In the genomic region with DNA sequence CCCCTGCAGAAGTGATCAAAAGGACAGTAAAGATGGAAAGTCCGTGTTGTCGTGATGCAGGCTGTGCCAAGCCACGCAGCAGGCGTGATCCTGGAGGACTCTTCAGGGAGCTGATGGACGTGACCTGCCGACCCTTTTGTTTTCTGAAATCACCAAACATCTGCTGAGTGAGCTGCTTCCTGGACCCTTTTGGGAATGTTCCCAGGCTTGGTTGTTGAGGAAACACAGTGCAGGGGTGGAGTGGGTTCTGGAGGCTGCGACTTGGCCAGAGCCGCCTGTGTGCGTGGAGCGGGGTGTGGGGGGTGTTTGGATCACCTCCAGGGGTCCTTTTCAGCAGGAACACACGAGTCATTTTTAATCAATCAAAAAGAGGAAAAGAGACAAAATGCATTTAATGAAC, we compare ENCODE assay signal across 18 cellular contexts. TPM values are rescaled to one million over a fixed set of nuclear protein-coding genes. Genes with fewer than 3 reads are reported as not detected.
DNase-seq lines count a peak whose midpoint lies in the region; ATAC-seq and TF ChIP-seq lines count a peak whose summit lies in the region.
"Had no signal": no experiment of that assay in that cellular context is flagged by ENCODE, and none has a peak within 500 bp of the region (broad histone marks: within the 10 kb centered on the region; RNA-seq: fewer than 3 reads in every experiment).

No MANE protein-coding gene starts in this region.

- no peak overlapping the region for H2AFZ ChIP-seq in neural progenitor cell (replicated peaks)
- H2AFZ ChIP-seq in GM23248: no peak overlapping the region

- peak; percentile 61 for DNase-seq in DMS79 treated with DMSO at 0.1 percent for 48 hours (lab: John Stamatoyannopoulos, UW)
- peak; percentile 27 to 79 (median 52) for DNase-seq in adrenal gland
- DNase-seq in heart right ventricle: peak; percentile 54 to 70
- DNase-seq in neural progenitor cell (ENCODE audit: low spot score): no peak
- no peak for DNase-seq in GM23248
- no peak for DNase-seq in DMS 273 (lab: John Stamatoyannopoulos, UW; ENCODE audit: unreplicated experiment)
- no peak for DNase-seq in body of pancreas
- DNase-seq: cortex of kidney; MV-4-11; NCI-H510A treated with DMSO at 0.1 percent for 48 hours; SJCRH30; stimulated activated CD4-positive, alpha-beta T cell treated with anti-CD3 and anti-CD28 coated beads, Interleukin-4, amount 100 ng/mL, for 4 hours; stimulated activated naive CD4-positive, alpha-beta T cell treated with Interleukin-2 at 50 U/mL for 16 hours had no signal

- TF ChIP-seq CTCF in adrenal gland (IDR thresholded peaks at IDR 0.05): no peak
- no peak for TF ChIP-seq CTCF in heart right ventricle (IDR thresholded peaks at IDR 0.05)
- no peak for TF ChIP-seq CTCF in neural progenitor cell (IDR thresholded peaks at IDR 0.05)
- no peak for TF ChIP-seq CTCF in body of pancreas (IDR thresholded peaks at IDR 0.05)

- 20 to 31% (median 29%) methylated on average over 11 of the region's 11 CpGs for WGBS in adrenal gland, 4 donors
- WGBS in heart right ventricle, 2 donors: 13 to 15% methylated on average over 11 of the region's 11 CpGs
- 1 to 5% methylated on average over 11 of the region's 11 CpGs for WGBS in GM23248 (ENCODE audit: low coverage in 1 of 2, low lambda C conversion rate in 2 of 2, missing lambda C conversion rate in 2 of 2), 2 experiments
- 26 to 33% methylated on average over 11 of the region's 11 CpGs for WGBS in body of pancreas, 2 donors

- peak overlapping the region; percentile 54 for H3K4me2 ChIP-seq in neural progenitor cell
- no peak overlapping the region for H3K4me2 ChIP-seq in GM23248 (ENCODE audit: unreplicated experiment)

- intact Hi-C loops in adrenal gland (cut with DNase I): no loop called here
- intact Hi-C loops in heart right ventricle (cut with DNase I): loop anchor here in 1 of 10 donors (2.0 kb wide), 1 partner anchor 55 kb away; no protein-coding TSS in a partner anchor
- intact Hi-C loops in body of pancreas (cut with DNase I): no loop called here

- H3K4me3 ChIP-seq in adrenal gland (no peak overlapping the region), heart right ventricle (no peak overlapping the region), neural progenitor cell (no peak overlapping the region), GM23248 (no peak overlapping the region), body of pancreas (no peak overlapping the region)
- H3K4me3 ChIP-seq: lung, SJCRH30 had no signal

- in situ Hi-C loops in GM23248 (cut with MboI): no loop called here

- peaks cover 44% of the 10 kb centered on the region for H3F3A ChIP-seq in neural progenitor cell (ENCODE audit: low read depth)
- H3F3A ChIP-seq in GM23248 (ENCODE audit: insufficient read depth): no peaks in the 10 kb centered on the region

- peak; percentile 73 to 95 (median 91) for ATAC-seq in heart right ventricle
- ATAC-seq in HG02588 (IDR thresholded peaks at IDR 0.05; ENCODE audit: unreplicated experiment): no peak
- no peak for ATAC-seq in body of pancreas
- ATAC-seq: activated naive CD4-positive, alpha-beta T cell treated with anti-CD3 and anti-CD28 coated beads, Interleukin-2, amount 50 U/mL, for 72 hours had no signal

- no peaks in the 10 kb centered on the region for H3K27me3 ChIP-seq in adrenal gland
- H3K27me3 ChIP-seq in heart right ventricle: peaks cover 0 to 21% (median 7%) of the 10 kb centered on the region in 7 donors
- no peaks in the 10 kb centered on the region for H3K27me3 ChIP-seq in neural progenitor cell
- H3K27me3 ChIP-seq in GM23248 (replicated peaks; ENCODE audit: insufficient read depth): peaks cover 19% of the 10 kb centered on the region
- H3K27me3 ChIP-seq in body of pancreas: no peaks in the 10 kb centered on the region
- H3K27me3 ChIP-seq: SJCRH30 had no signal

- H3K9me3 ChIP-seq in adrenal gland (replicated peaks in 1 of 3): no peaks in the 10 kb centered on the region
- H3K9me3 ChIP-seq in heart right ventricle: no peaks in the 10 kb centered on the region
- H3K9me3 ChIP-seq in neural progenitor cell (ENCODE audit: low read depth): no peaks in the 10 kb centered on the region
- no peaks in the 10 kb centered on the region for H3K9me3 ChIP-seq in GM23248 (ENCODE audit: low read depth)
- no peaks in the 10 kb centered on the region for H3K9me3 ChIP-seq in body of pancreas
- H3K9me3 ChIP-seq: SJCRH30 had no signal

- H3K9me3 Mint-ChIP-seq in neural progenitor cell: no peaks in the 10 kb centered on the region
- H3K9me3 Mint-ChIP-seq: activated naive CD4-positive, alpha-beta T cell treated with anti-CD3 and anti-CD28 coated beads, Interleukin-2, amount 50 U/mL, for 72 hours had no signal

- H3K27me3 Mint-ChIP-seq in neural progenitor cell (ENCODE audit: insufficient read depth, low read depth): peaks cover 19% of the 10 kb centered on the region

- peaks cover 28% of the 10 kb centered on the region for H3K4me1 Mint-ChIP-seq in neural progenitor cell

- H3K79me2 ChIP-seq in neural progenitor cell (ENCODE audit: low read depth) (no peaks in the 10 kb centered on the region), GM23248 (ENCODE audit: insufficient read depth) (no peaks in the 10 kb centered on the region)

- H4K20me1 ChIP-seq in neural progenitor cell (ENCODE audit: low read depth) (no peaks in the 10 kb centered on the region), GM23248 (ENCODE audit: insufficient read depth) (no peaks in the 10 kb centered on the region)

- TF ChIP-seq POLR2A in adrenal gland (IDR thresholded peaks at IDR 0.05) (no peak), body of pancreas (IDR thresholded peaks at IDR 0.05) (no peak)

- no peak overlapping the region for H3K27ac Mint-ChIP-seq in neural progenitor cell

- H3K36me3 ChIP-seq in adrenal gland (replicated peaks in 1 of 2): no peaks in the 10 kb centered on the region
- H3K36me3 ChIP-seq in heart right ventricle: no peaks in the 10 kb centered on the region
- H3K36me3 ChIP-seq in neural progenitor cell: no peaks in the 10 kb centered on the region
- no peaks in the 10 kb centered on the region for H3K36me3 ChIP-seq in GM23248 (ENCODE audit: low read depth)
- H3K36me3 ChIP-seq in body of pancreas (replicated peaks in 1 of 2; ENCODE audit: insufficient read depth in 1 of 2, low read depth in 2 of 2): no peaks in the 10 kb centered on the region
- H3K36me3 ChIP-seq: SJCRH30 had no signal

- no peak overlapping the region for H3K9ac ChIP-seq in neural progenitor cell
- no peak overlapping the region for H3K9ac ChIP-seq in GM23248

- no peak overlapping the region for H3K4me3 Mint-ChIP-seq in neural progenitor cell

- H3K4me1 ChIP-seq in adrenal gland (replicated peaks in 1 of 2): no peaks in the 10 kb centered on the region
- peaks cover 0 to 16% (median 0%) of the 10 kb centered on the region in 9 donors for H3K4me1 ChIP-seq in heart right ventricle
- peaks cover 37% of the 10 kb centered on the region for H3K4me1 ChIP-seq in neural progenitor cell
- no peaks in the 10 kb centered on the region for H3K4me1 ChIP-seq in GM23248 (ENCODE audit: insufficient read depth)
- H3K4me1 ChIP-seq in body of pancreas: no peaks in the 10 kb centered on the region
- H3K4me1 ChIP-seq: SJCRH30 had no signal

- no peaks in the 10 kb centered on the region for H3K36me3 Mint-ChIP-seq in neural progenitor cell
- H3K36me3 Mint-ChIP-seq: activated naive CD4-positive, alpha-beta T cell treated with anti-CD3 and anti-CD28 coated beads, Interleukin-2, amount 50 U/mL, for 72 hours had no signal

- peak overlapping the region in 1 of 5 donors; percentile 13 for H3K27ac ChIP-seq in adrenal gland
- peak overlapping the region in 8 of 10 donors; percentile 34 to 75 (median 58) for H3K27ac ChIP-seq in heart right ventricle
- peak overlapping the region; percentile 67 for H3K27ac ChIP-seq in neural progenitor cell
- H3K27ac ChIP-seq in GM23248: no peak overlapping the region
- no peak overlapping the region for H3K27ac ChIP-seq in body of pancreas
- H3K27ac ChIP-seq: SJCRH30 had no signal

- no peaks in the 10 kb centered on the region for H3K9me2 ChIP-seq in GM23248 (ENCODE audit: insufficient read depth)

RNA-seq across cellular contexts. Expression of a gene that starts 15.4 kb away (rescaled TPM):
- total RNA-seq in adrenal gland (10 to 100 TPM in 3 of 8 donors, 1 to 10 TPM in 5; 5.2 to 19.1 (median 9.2) TPM), heart right ventricle (10 to 100 TPM in 6 of 10 donors, 1 to 10 TPM in 4; 4.8 to 30.4 (median 10.5) TPM), neural progenitor cell (ENCODE audit: low replicate concordance) (16.3 and 36.8 TPM in 2 replicates), body of pancreas (1 to 10 TPM; 2.0 to 5.2 TPM)
- polyA plus RNA-seq in adrenal gland (10 to 100 TPM in 2 of 3 donors, 1 to 10 TPM in 1; 3.1 to 33.7 (median 18.6) TPM), heart right ventricle (10 to 100 TPM; 11.0 to 77.9 TPM), GM23248 (2016; fragmentation: Nextera tagmentation; extraction: Ambion mirVana) (0.20 and 0.80 TPM in 2 replicates)
- total RNA-seq in GM23248 (2014; rRNA removed; shearing (Covaris generic)): 0.76 and 0.89 TPM in 2 replicates
- total RNA-seq: Daoy, HT1080 had no signal

RNA-seq across cellular contexts. Expression of a gene that starts 33.3 kb away (rescaled TPM):
- 10 to 100 TPM in 3 of 8 donors, 1 to 10 TPM in 5; 3.9 to 10.9 (median 9.0) TPM for total RNA-seq in adrenal gland
- 10 to 100 TPM in 2 of 3 donors, 1 to 10 TPM in 1; 7.5 to 17.9 (median 17.5) TPM for polyA plus RNA-seq in adrenal gland
- total RNA-seq in heart right ventricle: 1 to 10 TPM; 2.0 to 9.1 (median 4.7) TPM
- 10 to 100 TPM in 1 of 2 donors, 1 to 10 TPM in 1; 4.4 to 10.2 TPM for polyA plus RNA-seq in heart right ventricle
- 15.6 and 16.3 TPM in 2 replicates for total RNA-seq in neural progenitor cell (ENCODE audit: low replicate concordance)
- total RNA-seq in GM23248 (2014; rRNA removed; shearing (Covaris generic)): 1.0 and 3.4 TPM in 2 replicates
- polyA plus RNA-seq in GM23248 (2016; fragmentation: Nextera tagmentation; extraction: Ambion mirVana): 8.2 and 10.6 TPM in 2 replicates
- 1 to 10 TPM; 1.6 to 2.3 TPM for total RNA-seq in body of pancreas

RNA-seq across cellular contexts. Expression of a gene that starts 33.6 kb away (rescaled TPM):
- total RNA-seq in adrenal gland: 100 to 1,000 TPM in 1 of 8 donors, 10 to 100 TPM in 7; 55.8 to 183 (median 86.3) TPM
- polyA plus RNA-seq in adrenal gland: 100 to 1,000 TPM in 1 of 3 donors, 10 to 100 TPM in 2; 29.9 to 236 (median 99.6) TPM
- 10 to 100 TPM; 19.9 to 55.0 (median 27.5) TPM for total RNA-seq in heart right ventricle
- polyA plus RNA-seq in heart right ventricle: 10 to 100 TPM; 27.9 to 55.2 TPM
- 38.5 and 42.2 TPM in 2 replicates for total RNA-seq in neural progenitor cell (ENCODE audit: low replicate concordance)
- 49.1 and 71.8 TPM in 2 replicates for total RNA-seq in GM23248 (2014; rRNA removed; shearing (Covaris generic))
- polyA plus RNA-seq in GM23248 (2016; fragmentation: Nextera tagmentation; extraction: Ambion mirVana): 18.6 and 20.1 TPM in 2 replicates
- 10 to 100 TPM; 26.2 to 56.0 TPM for total RNA-seq in body of pancreas

Comparison
In these comparisons a context has a peak if more than half of its experiments do, and no peak if none do; other contexts are left out.
1. DNase-seq: peak in DMS79 treated with DMSO at 0.1 percent for 48 hours (single experiment), adrenal gland (7 of 7) and heart right ventricle (2 of 2); none in neural progenitor cell (single experiment), GM23248 (single experiment), DMS 273 (single experiment) and body of pancreas (0 of 4).
2. H3K27ac ChIP-seq: peak in heart right ventricle (8 of 10) and neural progenitor cell (single experiment); none in GM23248 (single experiment) and body of pancreas (0 of 4).
3. ATAC-seq: peak in heart right ventricle (8 of 8); none in HG02588 (single experiment) and body of pancreas (single experiment).